ENCODE assay signal across 18 cellular contexts in the genomic region with DNA sequence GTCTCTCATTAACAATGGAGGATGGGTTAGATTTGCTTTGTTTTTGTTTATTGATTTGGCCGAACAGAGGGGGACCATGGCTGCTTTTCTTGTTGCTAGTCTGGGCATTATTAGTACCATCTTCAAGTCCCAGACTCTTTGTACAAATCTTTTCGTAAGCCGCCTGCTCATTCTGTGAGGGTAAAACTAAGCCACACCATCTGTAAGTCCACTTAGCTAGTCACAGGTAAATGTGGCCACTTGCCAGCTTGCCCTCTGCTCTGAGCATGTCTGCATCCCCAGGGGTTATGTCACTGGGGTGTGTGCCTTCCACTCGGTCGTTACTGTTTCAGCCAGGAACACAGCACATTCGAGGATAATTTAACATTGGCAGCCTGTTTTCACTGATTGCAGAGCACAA.
DNase-seq lines count a peak whose midpoint lies in the region; ATAC-seq and TF ChIP-seq lines count a peak whose summit lies in the region.
"Had no signal": no experiment of that assay in that cellular context is flagged by ENCODE, and none has a peak within 500 bp of the region (broad histone marks: within the 10 kb centered on the region; RNA-seq: fewer than 3 reads in every experiment).

No MANE protein-coding gene starts in this region.

- TF ChIP-seq CTCF in esophagus muscularis mucosa (IDR thresholded peaks at IDR 0.05), result no peak

- no peaks in the 10 kb centered on the region for H3K4me1 ChIP-seq in esophagus muscularis mucosa
- H3K4me1 ChIP-seq: BE2C, Caco-2, HAP-1 had no signal

- no peak overlapping the region for H3K4me3 ChIP-seq in esophagus muscularis mucosa
- H3K4me3 ChIP-seq: GM23248, HAP-1 had no signal

- H3K27me3 ChIP-seq in esophagus muscularis mucosa, result no peaks in the 10 kb centered on the region
- H3K27me3 ChIP-seq: BE2C had no signal

- TF ChIP-seq POLR2A in esophagus muscularis mucosa (IDR thresholded peaks at IDR 0.05; ENCODE audit: low read depth), result no peak

- no peaks in the 10 kb centered on the region for H3K36me3 ChIP-seq in esophagus muscularis mucosa
- H3K36me3 ChIP-seq: BE2C, HAP-1 had no signal

- intact Hi-C loops in esophagus muscularis mucosa (cut with DNase I), result no loop called here

- TF ChIP-seq EP300 in esophagus muscularis mucosa (IDR thresholded peaks at IDR 0.05), result no peak

- H3K9me3 ChIP-seq in esophagus muscularis mucosa, result no peaks in the 10 kb centered on the region
- H3K9me3 ChIP-seq: BE2C, Caco-2, HAP-1 had no signal

- H3K27ac ChIP-seq in esophagus muscularis mucosa (replicated peaks in 1 of 4), result no peak overlapping the region
- H3K27ac ChIP-seq: GM23248 had no signal

- no peak for ATAC-seq in HG03378 (IDR thresholded peaks at IDR 0.05; ENCODE audit: unreplicated experiment)

- 83% methylated on average over 6 of the region's 6 CpGs for WGBS in esophagus muscularis mucosa

- DNase-seq in NCI-H82 (lab: John Stamatoyannopoulos, UW) (peak; percentile 20), NCI-H82 treated with DMSO at 0.1 percent for 48 hours (lab: John Stamatoyannopoulos, UW; ENCODE audit: unreplicated experiment) (no peak), COR-L47 (lab: John Stamatoyannopoulos, UW) (peak; percentile 29), NCI-H524 (lab: John Stamatoyannopoulos, UW) (peak; percentile 75 to 84), esophagus muscularis mucosa (ENCODE audit: extremely low spot score) (peak; percentile 55), AML-193 (lab: John Stamatoyannopoulos, UW) (no peak)
- DNase-seq: BE2C; C1 segment of cervical spinal cord; Caco-2; CD4-positive, CD25-positive, alpha-beta regulatory T cell; CD8-positive, alpha-beta memory T cell; DMS153; DMS79; GDM1; GM23248; IMR-90 had no signal

Comparison
In these comparisons a context has a peak if more than half of its experiments do, and no peak if none do; other contexts are left out.
1. DNase-seq: peak in NCI-H82 (single experiment), COR-L47 (single experiment), NCI-H524 (2 of 2) and esophagus muscularis mucosa (single experiment); none in NCI-H82 treated with DMSO at 0.1 percent for 48 hours (single experiment) and AML-193 (0 of 2).